ENCODE assay signal across 1 cellular context in the genomic region with DNA sequence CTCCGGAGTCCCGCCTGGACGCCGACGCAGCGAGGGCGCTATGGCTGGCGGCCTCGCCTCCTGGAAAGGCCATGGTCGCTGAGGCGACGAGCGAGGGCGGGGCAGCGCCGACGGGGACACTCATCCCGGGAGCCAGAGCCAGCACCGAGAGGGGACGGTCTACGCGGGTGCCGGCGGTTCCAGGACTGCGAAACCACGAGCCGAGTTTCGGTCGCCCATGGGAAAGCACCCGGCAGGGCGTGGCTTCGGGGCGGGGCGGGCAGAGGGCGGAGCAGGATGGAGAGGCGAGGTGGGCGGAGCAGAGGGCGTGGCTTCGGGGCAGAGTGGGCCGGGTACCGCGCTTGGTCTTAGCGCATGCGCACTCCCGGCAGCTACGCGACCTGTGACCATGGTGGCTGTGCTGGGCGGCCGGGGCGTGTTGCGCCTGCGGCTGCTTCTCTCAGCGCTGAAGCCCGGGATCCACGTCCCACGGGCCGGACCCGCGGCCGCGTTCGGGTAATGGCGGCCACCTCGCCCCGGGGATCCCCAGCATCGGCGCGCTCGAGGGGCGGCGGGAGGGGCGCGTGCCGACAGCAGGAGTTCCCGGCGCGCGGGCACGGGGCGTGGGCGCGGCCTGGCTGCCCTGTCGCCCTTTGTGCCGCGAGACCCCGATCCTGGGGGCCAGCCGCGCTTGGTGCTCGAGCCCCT.
TF ChIP-seq lines count a peak whose summit lies in the region.

Gene BPHL (plus strand): TSS at position 359 of the 687 bp plus-strand sequence. CDS start 30 bp downstream, at position 389.

TF ChIP-seq in HepG2, 621 proteins besides CTCF, POLR2A, EP300 and RAD21 (continued from another document and continues in another):
- TF ChIP-seq, protein P1, sequence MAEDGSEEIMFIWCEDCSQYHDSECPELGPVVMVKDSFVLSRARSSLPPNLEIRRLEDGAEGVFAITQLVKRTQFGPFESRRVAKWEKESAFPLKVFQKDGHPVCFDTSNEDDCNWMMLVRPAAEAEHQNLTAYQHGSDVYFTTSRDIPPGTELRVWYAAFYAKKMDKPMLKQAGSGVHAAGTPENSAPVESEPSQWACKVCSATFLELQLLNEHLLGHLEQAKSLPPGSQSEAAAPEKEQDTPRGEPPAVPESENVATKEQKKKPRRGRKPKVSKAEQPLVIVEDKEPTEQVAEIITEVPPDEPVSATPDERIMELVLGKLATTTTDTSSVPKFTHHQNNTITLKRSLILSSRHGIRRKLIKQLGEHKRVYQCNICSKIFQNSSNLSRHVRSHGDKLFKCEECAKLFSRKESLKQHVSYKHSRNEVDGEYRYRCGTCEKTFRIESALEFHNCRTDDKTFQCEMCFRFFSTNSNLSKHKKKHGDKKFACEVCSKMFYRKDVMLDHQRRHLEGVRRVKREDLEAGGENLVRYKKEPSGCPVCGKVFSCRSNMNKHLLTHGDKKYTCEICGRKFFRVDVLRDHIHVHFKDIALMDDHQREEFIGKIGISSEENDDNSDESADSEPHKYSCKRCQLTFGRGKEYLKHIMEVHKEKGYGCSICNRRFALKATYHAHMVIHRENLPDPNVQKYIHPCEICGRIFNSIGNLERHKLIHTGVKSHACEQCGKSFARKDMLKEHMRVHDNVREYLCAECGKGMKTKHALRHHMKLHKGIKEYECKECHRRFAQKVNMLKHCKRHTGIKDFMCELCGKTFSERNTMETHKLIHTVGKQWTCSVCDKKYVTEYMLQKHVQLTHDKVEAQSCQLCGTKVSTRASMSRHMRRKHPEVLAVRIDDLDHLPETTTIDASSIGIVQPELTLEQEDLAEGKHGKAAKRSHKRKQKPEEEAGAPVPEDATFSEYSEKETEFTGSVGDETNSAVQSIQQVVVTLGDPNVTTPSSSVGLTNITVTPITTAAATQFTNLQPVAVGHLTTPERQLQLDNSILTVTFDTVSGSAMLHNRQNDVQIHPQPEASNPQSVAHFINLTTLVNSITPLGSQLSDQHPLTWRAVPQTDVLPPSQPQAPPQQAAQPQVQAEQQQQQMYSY (CRISPR knock-in tag; IDR thresholded peaks at IDR 0.05): no peak; the same call in 1 of the 2 replicates
- TF ChIP-seq ZNF572 (CRISPR knock-in tag; IDR thresholded peaks at IDR 0.05): peak; percentile 98
- peak; percentile 29; the same call in 1 of the 2 replicates for TF ChIP-seq ZFP41 (CRISPR knock-in tag; IDR thresholded peaks at IDR 0.05; ENCODE audit: borderline replicate concordance)
- no peak for TF ChIP-seq PRMT3 (CRISPR knock-in tag; IDR thresholded peaks at IDR 0.05; ENCODE audit: borderline replicate concordance, low read depth)
- TF ChIP-seq, protein P2, sequence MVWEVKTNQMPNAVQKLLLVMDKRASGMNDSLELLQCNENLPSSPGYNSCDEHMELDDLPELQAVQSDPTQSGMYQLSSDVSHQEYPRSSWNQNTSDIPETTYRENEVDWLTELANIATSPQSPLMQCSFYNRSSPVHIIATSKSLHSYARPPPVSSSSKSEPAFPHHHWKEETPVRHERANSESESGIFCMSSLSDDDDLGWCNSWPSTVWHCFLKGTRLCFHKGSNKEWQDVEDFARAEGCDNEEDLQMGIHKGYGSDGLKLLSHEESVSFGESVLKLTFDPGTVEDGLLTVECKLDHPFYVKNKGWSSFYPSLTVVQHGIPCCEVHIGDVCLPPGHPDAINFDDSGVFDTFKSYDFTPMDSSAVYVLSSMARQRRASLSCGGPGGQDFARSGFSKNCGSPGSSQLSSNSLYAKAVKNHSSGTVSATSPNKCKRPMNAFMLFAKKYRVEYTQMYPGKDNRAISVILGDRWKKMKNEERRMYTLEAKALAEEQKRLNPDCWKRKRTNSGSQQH (CRISPR knock-in tag; IDR thresholded peaks at IDR 0.05; ENCODE audit: low read depth): peak; percentile 58; the same call in 1 of the 2 replicates
- no peak for TF ChIP-seq NR2F6 (IDR thresholded peaks at IDR 0.05)
- TF ChIP-seq NR2F6 (CRISPR knock-in tag; IDR thresholded peaks at IDR 0.05): peak; percentile 13; the same call in 1 of the 2 replicates
- TF ChIP-seq, protein P3, sequence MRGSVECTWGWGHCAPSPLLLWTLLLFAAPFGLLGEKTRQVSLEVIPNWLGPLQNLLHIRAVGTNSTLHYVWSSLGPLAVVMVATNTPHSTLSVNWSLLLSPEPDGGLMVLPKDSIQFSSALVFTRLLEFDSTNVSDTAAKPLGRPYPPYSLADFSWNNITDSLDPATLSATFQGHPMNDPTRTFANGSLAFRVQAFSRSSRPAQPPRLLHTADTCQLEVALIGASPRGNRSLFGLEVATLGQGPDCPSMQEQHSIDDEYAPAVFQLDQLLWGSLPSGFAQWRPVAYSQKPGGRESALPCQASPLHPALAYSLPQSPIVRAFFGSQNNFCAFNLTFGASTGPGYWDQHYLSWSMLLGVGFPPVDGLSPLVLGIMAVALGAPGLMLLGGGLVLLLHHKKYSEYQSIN (CRISPR knock-in tag; IDR thresholded peaks at IDR 0.05; ENCODE audit: borderline replicate concordance): no peak
- peak; percentile 98; the same call in 1 of the 2 replicates for TF ChIP-seq RARG (CRISPR knock-in tag; IDR thresholded peaks at IDR 0.05; ENCODE audit: low read depth)
- TF ChIP-seq, protein P4, sequence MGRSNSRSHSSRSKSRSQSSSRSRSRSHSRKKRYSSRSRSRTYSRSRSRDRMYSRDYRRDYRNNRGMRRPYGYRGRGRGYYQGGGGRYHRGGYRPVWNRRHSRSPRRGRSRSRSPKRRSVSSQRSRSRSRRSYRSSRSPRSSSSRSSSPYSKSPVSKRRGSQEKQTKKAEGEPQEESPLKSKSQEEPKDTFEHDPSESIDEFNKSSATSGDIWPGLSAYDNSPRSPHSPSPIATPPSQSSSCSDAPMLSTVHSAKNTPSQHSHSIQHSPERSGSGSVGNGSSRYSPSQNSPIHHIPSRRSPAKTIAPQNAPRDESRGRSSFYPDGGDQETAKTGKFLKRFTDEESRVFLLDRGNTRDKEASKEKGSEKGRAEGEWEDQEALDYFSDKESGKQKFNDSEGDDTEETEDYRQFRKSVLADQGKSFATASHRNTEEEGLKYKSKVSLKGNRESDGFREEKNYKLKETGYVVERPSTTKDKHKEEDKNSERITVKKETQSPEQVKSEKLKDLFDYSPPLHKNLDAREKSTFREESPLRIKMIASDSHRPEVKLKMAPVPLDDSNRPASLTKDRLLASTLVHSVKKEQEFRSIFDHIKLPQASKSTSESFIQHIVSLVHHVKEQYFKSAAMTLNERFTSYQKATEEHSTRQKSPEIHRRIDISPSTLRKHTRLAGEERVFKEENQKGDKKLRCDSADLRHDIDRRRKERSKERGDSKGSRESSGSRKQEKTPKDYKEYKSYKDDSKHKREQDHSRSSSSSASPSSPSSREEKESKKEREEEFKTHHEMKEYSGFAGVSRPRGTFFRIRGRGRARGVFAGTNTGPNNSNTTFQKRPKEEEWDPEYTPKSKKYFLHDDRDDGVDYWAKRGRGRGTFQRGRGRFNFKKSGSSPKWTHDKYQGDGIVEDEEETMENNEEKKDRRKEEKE (IDR thresholded peaks at IDR 0.05): no peak
- TF ChIP-seq HINFP (CRISPR knock-in tag; IDR thresholded peaks at IDR 0.05; ENCODE audit: low read depth): no peak; the same call in 1 of the 2 replicates
- peak; percentile 83 for TF ChIP-seq MED13 (CRISPR knock-in tag; IDR thresholded peaks at IDR 0.05)
- TF ChIP-seq CREBL2 (CRISPR knock-in tag; IDR thresholded peaks at IDR 0.05; ENCODE audit: borderline replicate concordance): peak; percentile 97
- no peak; the same call in 1 of the 2 replicates for TF ChIP-seq JUND (CRISPR knock-in tag; IDR thresholded peaks at IDR 0.05)
- peak; percentile 88 for TF ChIP-seq ZNF788 (CRISPR knock-in tag; IDR thresholded peaks at IDR 0.05; ENCODE audit: borderline replicate concordance)
- TF ChIP-seq FOXA3 (CRISPR knock-in tag; IDR thresholded peaks at IDR 0.05): peak; percentile 47
- 0 out of 2 replicates have a peak, but pooled peaks have one; percentile 47 for TF ChIP-seq ZNF576 (CRISPR knock-in tag; IDR thresholded peaks at IDR 0.05)
- peak; percentile 79 for TF ChIP-seq MAX (IDR thresholded peaks at IDR 0.05)
- peak; percentile 59 for TF ChIP-seq ARID5B (CRISPR knock-in tag; IDR thresholded peaks at IDR 0.05)
- peak; percentile 79 for TF ChIP-seq BRF2 (CRISPR knock-in tag; IDR thresholded peaks at IDR 0.05)
- TF ChIP-seq ZNF589 (CRISPR knock-in tag; conservative IDR thresholded peaks at IDR 0.05): peak; percentile 85
- TF ChIP-seq ZNF670 (CRISPR knock-in tag; IDR thresholded peaks at IDR 0.05; ENCODE audit: borderline replicate concordance): peak; percentile 89
- TF ChIP-seq NAIF1 (CRISPR knock-in tag; IDR thresholded peaks at IDR 0.05; ENCODE audit: borderline replicate concordance): no peak
- TF ChIP-seq GZF1 (CRISPR knock-in tag; IDR thresholded peaks at IDR 0.05): no peak; the same call in 1 of the 2 replicates
- TF ChIP-seq ZFX (CRISPR knock-in tag; IDR thresholded peaks at IDR 0.05; ENCODE audit: low read depth): peak; percentile 95
- peak; percentile 86; the same call in 2 of the 3 replicates for TF ChIP-seq MXI1 (IDR thresholded peaks at IDR 0.05; ENCODE audit: borderline replicate concordance, low read depth, low read length)
- TF ChIP-seq ZNF609 (CRISPR knock-in tag; IDR thresholded peaks at IDR 0.05; ENCODE audit: borderline replicate concordance): peak; percentile 66; the same call in 1 of the 2 replicates
